19 cellular contexts compared by ENCODE assay signal in the genomic region with DNA sequence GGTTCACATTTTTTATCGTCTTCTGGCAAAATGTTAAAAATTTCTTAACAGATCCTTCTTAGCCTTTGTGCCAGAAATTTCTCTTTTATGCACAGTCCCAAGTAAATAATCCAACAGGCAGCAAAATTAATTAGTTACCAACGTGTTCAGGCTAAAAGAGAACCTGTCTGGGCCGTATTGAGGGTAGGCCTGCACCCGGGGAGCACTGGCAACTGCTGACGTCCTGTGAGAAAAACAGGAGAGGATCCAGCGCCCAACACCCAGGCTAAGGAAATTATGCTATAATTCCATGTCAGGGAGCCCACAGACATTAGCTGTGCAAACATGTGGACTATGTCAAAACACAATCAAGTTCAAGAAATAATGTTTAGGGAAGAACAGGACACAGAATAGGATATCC. TPM values are rescaled to one million over a fixed set of nuclear protein-coding genes. Genes with fewer than 3 reads are reported as not detected.
A peak's percentile ranks its signal among the peaks of the same experiment; 100 is the strongest.
DNase-seq lines count a peak whose midpoint lies in the region; ATAC-seq and TF ChIP-seq lines count a peak whose summit lies in the region.
"Had no signal": no experiment of that assay in that cellular context is flagged by ENCODE, and none has a peak within 500 bp of the region (broad histone marks: within the 10 kb centered on the region; RNA-seq: fewer than 3 reads in every experiment).

No MANE protein-coding gene starts in this region.

- H3K4me3 ChIP-seq in right cardiac atrium (ENCODE audit: low read length), result no peak overlapping the region
- no peak overlapping the region for H3K4me3 ChIP-seq in lower lobe of right lung
- H3K4me3 ChIP-seq in upper lobe of right lung, result no peak overlapping the region
- no peak overlapping the region for H3K4me3 ChIP-seq in upper lobe of left lung
- H3K4me3 ChIP-seq in Peyer's patch, result no peak overlapping the region
- H3K4me3 ChIP-seq: MG63 had no signal

- H3K27me3 ChIP-seq in right cardiac atrium (ENCODE audit: control insufficient read depth, insufficient read depth), result no peaks in the 10 kb centered on the region
- H3K27me3 ChIP-seq in lower lobe of right lung (ENCODE audit: low read depth), result no peaks in the 10 kb centered on the region
- H3K27me3 ChIP-seq in upper lobe of right lung, result no peaks in the 10 kb centered on the region
- no peaks in the 10 kb centered on the region for H3K27me3 ChIP-seq in upper lobe of left lung
- no peaks in the 10 kb centered on the region for H3K27me3 ChIP-seq in Peyer's patch

- H3K36me3 ChIP-seq in lower lobe of right lung (no peaks in the 10 kb centered on the region), upper lobe of right lung (no peaks in the 10 kb centered on the region), upper lobe of left lung (no peaks in the 10 kb centered on the region), Peyer's patch (no peaks in the 10 kb centered on the region)
- H3K36me3 ChIP-seq: MG63 had no signal

- H3K27ac ChIP-seq in right cardiac atrium (ENCODE audit: low read length), result no peak overlapping the region
- H3K27ac ChIP-seq in lower lobe of right lung, result peak overlapping the region; percentile 53
- H3K27ac ChIP-seq in upper lobe of right lung, result peak overlapping the region; percentile 53
- peak overlapping the region in 2 of 4 donors; percentile 28 to 56 for H3K27ac ChIP-seq in upper lobe of left lung
- no peak overlapping the region for H3K27ac ChIP-seq in Peyer's patch
- H3K27ac ChIP-seq: C4-2B, KMS-11, RWPE1 had no signal

- DNase-seq in Right ventricle myocardium superior, result no peak
- no peak for DNase-seq in right cardiac atrium
- no peak for DNase-seq in lower lobe of right lung
- DNase-seq in upper lobe of right lung, result no peak
- DNase-seq in upper lobe of left lung, result no peak
- DNase-seq in Peyer's patch, result no peak
- DNase-seq in SHP77 (lab: John Stamatoyannopoulos, UW), result no peak
- DNase-seq: DMS 273 treated with DMSO at 0.1 percent for 48 hours, GF-D8, MG63, NCI-H1092 treated with DMSO at 0.1 percent for 48 hours, NCI-H2081 treated with DMSO at 0.1 percent for 48 hours, NCI-H510A, NCI-H774 had no signal

- WGBS in right cardiac atrium, result 41% methylated on average over 6 of the region's 6 CpGs
- WGBS in upper lobe of left lung, 2 donors, result 38 to 51% methylated on average over 6 of the region's 6 CpGs

- ATAC-seq in Right ventricle myocardium superior (ENCODE audit: poor library complexity), result peak; percentile 31
- ATAC-seq in right cardiac atrium, result no peak
- peak; percentile 70 for ATAC-seq in esophagus mucosa
- peak in 1 of 2 donors; percentile 54 for ATAC-seq in lower lobe of right lung
- ATAC-seq in upper lobe of right lung, result peak; percentile 40
- ATAC-seq in upper lobe of left lung (ENCODE audit: low FRiP score in 2 of 2), result no peak

- H3K4me1 ChIP-seq in right cardiac atrium (ENCODE audit: control insufficient read depth, insufficient read depth, low read length) (no peaks in the 10 kb centered on the region), lower lobe of right lung (peaks cover 23% of the 10 kb centered on the region), upper lobe of right lung (peaks cover 12% of the 10 kb centered on the region), upper lobe of left lung (peaks cover 0 to 16% (median 7%) of the 10 kb centered on the region in 4 donors), Peyer's patch (no peaks in the 10 kb centered on the region)

- intact Hi-C loops in Right ventricle myocardium superior (cut with DNase I) (no loop called here), right cardiac atrium (cut with DNase I) (no loop called here), lower lobe of right lung (cut with DNase I) (no loop called here), upper lobe of right lung (cut with DNase I) (no loop called here)

- no peak for TF ChIP-seq POLR2A in upper lobe of left lung (IDR thresholded peaks at IDR 0.05)
- no peak for TF ChIP-seq POLR2A in Peyer's patch (IDR thresholded peaks at IDR 0.05)

- H3K9me3 ChIP-seq in right cardiac atrium (ENCODE audit: control insufficient read depth, low read length) (no peaks in the 10 kb centered on the region), lower lobe of right lung (no peaks in the 10 kb centered on the region), upper lobe of right lung (no peaks in the 10 kb centered on the region), upper lobe of left lung (no peaks in the 10 kb centered on the region), Peyer's patch (no peaks in the 10 kb centered on the region)
- H3K9me3 ChIP-seq: MG63 had no signal

- no peak for TF ChIP-seq EP300 in upper lobe of left lung (IDR thresholded peaks at IDR 0.05)

- TF ChIP-seq CTCF in lower lobe of right lung (IDR thresholded peaks at IDR 0.05), result no peak
- TF ChIP-seq CTCF in upper lobe of right lung (IDR thresholded peaks at IDR 0.05), result no peak
- TF ChIP-seq CTCF in upper lobe of left lung (IDR thresholded peaks at IDR 0.05), result no peak
- no peak for TF ChIP-seq CTCF in Peyer's patch (IDR thresholded peaks at IDR 0.05)

RNA-seq across cellular contexts. Expression of gene CSTA, which starts 30.7 kb away (rescaled TPM):
- 0.73 TPM for total RNA-seq in Right ventricle myocardium superior
- total RNA-seq in right cardiac atrium, result 1 to 10 TPM; 1.5 to 4.1 (median 3.8) TPM
- 3.6 TPM for polyA plus RNA-seq in right cardiac atrium
- 2,321 TPM for total RNA-seq in esophagus mucosa
- total RNA-seq in lower lobe of right lung, result 39.5 TPM
- total RNA-seq in upper lobe of right lung, result 22.3 TPM
- total RNA-seq in upper lobe of left lung, result 10 to 100 TPM in 5 of 6 donors, 1 to 10 TPM in 1; 6.0 to 40.5 (median 16.4) TPM
- not detected for total RNA-seq in Peyer's patch
- total RNA-seq: Daoy had no signal

Comparison
In these comparisons a context has a peak if more than half of its experiments do, and no peak if none do; other contexts are left out.
1. ATAC-seq: peak in Right ventricle myocardium superior (single experiment), esophagus mucosa (single experiment) and upper lobe of right lung (single experiment); none in right cardiac atrium (0 of 2) and upper lobe of left lung (0 of 2).
2. H3K27ac ChIP-seq: peak in lower lobe of right lung (single experiment) and upper lobe of right lung (single experiment); none in right cardiac atrium (single experiment) and Peyer's patch (0 of 4).
3. RNA of gene CSTA, which starts 30.7 kb away (total RNA-seq): 2,321 TPM in esophagus mucosa (single experiment); 39.5 TPM in lower lobe of right lung (single experiment), 6.0 to 40.5 TPM in upper lobe of left lung, 22.3 TPM in upper lobe of right lung (single experiment), 1.5 to 4.1 TPM in right cardiac atrium, 0.73 TPM in Right ventricle myocardium superior (single experiment) and not detected in Peyer's patch; every median in the first group is over 10 times any median in the second.